ENCODE assay signal across 21 cellular contexts in the genomic region with DNA sequence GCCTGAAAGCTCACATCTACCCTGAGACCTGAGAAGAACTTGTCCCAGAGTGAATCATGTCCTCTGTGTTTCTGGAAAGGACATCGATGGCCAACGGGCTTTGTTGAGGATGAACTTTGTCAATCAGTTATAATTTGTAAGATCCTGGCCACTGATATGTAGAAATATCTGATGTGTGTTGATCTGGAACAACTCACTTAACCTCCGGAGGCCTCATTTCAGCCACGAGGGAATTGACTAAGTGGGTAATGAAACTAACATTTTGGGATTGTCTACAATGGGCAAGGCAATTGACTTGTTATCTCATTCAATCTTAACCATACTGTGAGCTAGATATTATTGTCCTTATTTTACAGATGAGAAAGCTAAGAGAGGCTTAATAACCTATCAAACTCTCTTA.
"Had no signal": no experiment of that assay in that cellular context is flagged by ENCODE, and none has a peak within 500 bp of the region (broad histone marks: within the 10 kb centered on the region; RNA-seq: fewer than 3 reads in every experiment).

No MANE protein-coding gene starts in this region.

- H3K27ac ChIP-seq: dorsolateral prefrontal cortex, esophagus muscularis mucosa, gastroesophageal sphincter, left ventricle myocardium inferior, lower lobe of right lung, neural progenitor cell, ovary, stomach, thoracic aorta, transverse colon had no signal

- H3K27me3 ChIP-seq: esophagus muscularis mucosa, gastroesophageal sphincter, neural progenitor cell, ovary, stomach, transverse colon had no signal

- H3K4me1 ChIP-seq: gastroesophageal sphincter, lower lobe of right lung had no signal

- DNase-seq: cortex of kidney; dorsolateral prefrontal cortex; effector CD8-positive, alpha-beta T cell; immature natural killer cell; left cardiac atrium; left ventricle myocardium inferior; lower lobe of right lung; natural killer cell; nucleus accumbens; ovary; right cardiac atrium; small intestine; stimulated activated CD4-positive, alpha-beta T cell treated with anti-CD3 and anti-CD28 coated beads, Interleukin-12 subunit alpha, Interleukin-12 subunit beta, amount 100 ng/mL, for 4 hours; stimulated activated naive CD4-positive, alpha-beta T cell; stomach; substantia nigra; transverse colon had no signal

- H3K4me3 ChIP-seq: dorsolateral prefrontal cortex, esophagus muscularis mucosa, gastroesophageal sphincter, left ventricle myocardium inferior, lower lobe of right lung, neural progenitor cell, ovary, stomach, thoracic aorta, transverse colon had no signal

- H3K9me3 ChIP-seq: esophagus muscularis mucosa, gastroesophageal sphincter, left ventricle myocardium inferior, lower lobe of right lung, ovary, stomach, thoracic aorta, transverse colon had no signal

- H3K36me3 ChIP-seq: esophagus muscularis mucosa, gastroesophageal sphincter, left ventricle myocardium inferior, lower lobe of right lung, neural progenitor cell, ovary, stomach, thoracic aorta, transverse colon had no signal

- ATAC-seq: gastroesophageal sphincter, left cardiac atrium, lower lobe of right lung, natural killer cell, right cardiac atrium had no signal
